9 cellular contexts compared by ENCODE assay signal in the genomic region with DNA sequence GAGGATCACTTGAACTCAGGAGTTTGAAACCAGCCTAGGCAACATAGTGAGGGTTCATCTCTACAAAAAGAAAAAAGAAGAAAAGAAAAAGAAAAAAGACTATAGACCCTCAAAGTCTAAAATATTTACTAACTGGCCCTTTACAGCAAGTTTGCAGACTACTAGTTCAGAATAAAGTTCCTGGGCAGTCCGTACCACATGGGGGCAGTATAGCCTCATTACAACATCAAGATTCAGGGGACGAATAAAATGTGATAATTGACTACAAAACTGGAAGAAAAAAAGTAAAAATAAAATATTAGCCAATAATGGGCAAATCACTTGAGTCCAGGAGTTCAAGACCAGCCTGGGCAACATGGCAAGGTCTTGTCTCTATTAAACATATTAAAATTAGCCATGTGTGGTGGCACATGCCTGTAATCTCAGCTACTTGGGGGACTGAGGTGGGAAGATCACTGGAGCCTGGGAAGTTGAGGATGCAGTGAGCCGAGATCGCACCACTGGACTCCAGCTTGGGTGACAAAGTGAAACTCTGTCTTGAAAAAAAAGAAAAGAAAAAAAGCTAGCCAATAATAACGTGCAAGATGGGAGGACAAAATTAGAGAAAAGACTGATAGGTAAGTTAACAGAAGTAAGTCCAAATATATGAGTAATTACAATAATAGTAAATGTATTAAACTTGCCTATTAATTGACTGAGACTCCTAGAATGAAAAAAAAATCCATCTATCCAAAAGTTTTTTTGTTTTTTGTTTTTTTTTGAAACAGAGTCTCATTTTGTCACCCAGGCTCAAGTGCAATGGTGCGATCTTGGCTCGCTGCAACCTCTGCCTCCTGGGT.
DNase-seq lines count a peak whose midpoint lies in the region; ATAC-seq, FAIRE-seq and TF ChIP-seq lines count a peak whose summit lies in the region.
"Had no signal": no experiment of that assay in that cellular context is flagged by ENCODE, and none has a peak within 500 bp of the region (broad histone marks: within the 10 kb centered on the region; RNA-seq: fewer than 3 reads in every experiment).

No MANE protein-coding gene starts in this region.

- H3K36me3 ChIP-seq in bronchial epithelial cell (ENCODE audit: control insufficient read depth, insufficient read depth, low read length): no peaks in the 10 kb centered on the region

- CTCF ChIA-PET in T-cell (lab: Charles Lee): interaction anchor here in 1 of 2 donors (0.6 to 1.4 kb wide), 3 partner anchors 45 to 60 kb away, joined by 3 to 9 read pairs (median 3); no protein-coding TSS in a partner anchor

- peaks cover 0 to 5% (median 4%) of the 10 kb centered on the region in 3 donors for H3K9me3 Mint-ChIP-seq in T-cell
- peaks cover 0 to 17% (median 8%) of the 10 kb centered on the region in 9 donors for H3K9me3 Mint-ChIP-seq in naive thymus-derived CD8-positive, alpha-beta T cell

- peaks cover 3 to 10% of the 10 kb centered on the region in 2 donors for H3K27me3 Mint-ChIP-seq in T-cell
- peaks cover 0 to 4% (median 0%) of the 10 kb centered on the region in 5 donors for H3K27me3 Mint-ChIP-seq in naive thymus-derived CD8-positive, alpha-beta T cell

- no peaks in the 10 kb centered on the region for H3K4me1 Mint-ChIP-seq in T-cell
- H3K4me1 Mint-ChIP-seq in naive thymus-derived CD8-positive, alpha-beta T cell: peaks cover 0 to 2% (median 0%) of the 10 kb centered on the region in 4 donors

- POLR2A ChIA-PET in T-cell (lab: Charles Lee): no interaction called here
- POLR2A ChIA-PET in naive thymus-derived CD8-positive, alpha-beta T cell (lab: Charles Lee): no interaction called here

- no peak overlapping the region for H3K4me3 ChIP-seq in bronchial epithelial cell (ENCODE audit: low read depth, low read length)
- H3K4me3 ChIP-seq: skin epidermis had no signal

- no peak overlapping the region for H3K4me3 Mint-ChIP-seq in T-cell
- H3K4me3 Mint-ChIP-seq in naive thymus-derived CD8-positive, alpha-beta T cell: no peak overlapping the region

- H3K27me3 ChIP-seq in bronchial epithelial cell (ENCODE audit: control insufficient read depth, insufficient read depth, low read length): no peaks in the 10 kb centered on the region

- no peaks in the 10 kb centered on the region for H3K36me3 Mint-ChIP-seq in T-cell
- H3K36me3 Mint-ChIP-seq in naive thymus-derived CD8-positive, alpha-beta T cell: peaks cover 0 to 6% (median 0%) of the 10 kb centered on the region in 3 donors

- ATAC-seq in T-cell (replicated peaks in 1 of 4): no peak
- ATAC-seq in naive thymus-derived CD8-positive, alpha-beta T cell: no peak
- ATAC-seq in GM21723 (IDR thresholded peaks at IDR 0.05; ENCODE audit: unreplicated experiment): no peak

- DNase-seq in DMS53 (lab: John Stamatoyannopoulos, UW) (peak; percentile 50), LoVo (ENCODE audit: low spot score) (peak; percentile 26), T-cell (peak in 26 of 34 experiments; percentile 17 to 63 (median 49)), bronchial epithelial cell (ENCODE audit: low read depth) (peak; percentile 41), GM19238 (ENCODE audit: insufficient read length, low spot score) (no peak), frontal cortex (ENCODE audit: low spot score in 2 of 2) (no peak)
- peak in 9 of 10 donors; percentile 12 to 71 (median 44) for DNase-seq in naive thymus-derived CD8-positive, alpha-beta T cell

- peak; percentile 42 for TF ChIP-seq CTCF in bronchial epithelial cell (IDR thresholded peaks at IDR 0.05; ENCODE audit: insufficient read depth, low read length, severe bottlenecking)

- H3K27ac Mint-ChIP-seq in T-cell: no peak overlapping the region
- peak overlapping the region in 1 of 10 donors; percentile 34 for H3K27ac Mint-ChIP-seq in naive thymus-derived CD8-positive, alpha-beta T cell

- FAIRE-seq in bronchial epithelial cell (lab: Jason Lieb, UNC) (no peak), frontal cortex (lab: Jason Lieb, UNC) (no peak)

Comparison
In these comparisons a context has a peak if more than half of its experiments do, and no peak if none do; other contexts are left out.
1. DNase-seq: peak in DMS53 (single experiment), LoVo (single experiment), T-cell (26 of 34), bronchial epithelial cell (single experiment) and naive thymus-derived CD8-positive, alpha-beta T cell (9 of 10); none in GM19238 (single experiment) and frontal cortex (0 of 2).